8 cellular contexts compared by ENCODE assay signal in genomic region chr17:76354317-76354729, GRCh38. TPM values are rescaled to one million over a fixed set of nuclear protein-coding genes. Genes with fewer than 3 reads are reported as not detected.
DNase-seq lines count a peak whose midpoint lies in the region; ATAC-seq and TF ChIP-seq lines count a peak whose summit lies in the region.

No MANE protein-coding gene starts in this region.

- WGBS in lung, 2 donors = 1 to 2% methylated on average over 18 of the region's 18 CpGs

- no peaks in the 10 kb centered on the region for H3K36me3 ChIP-seq in brain microvascular endothelial cell (replicated peaks)
- no peaks in the 10 kb centered on the region for H3K36me3 ChIP-seq in lung (ENCODE audit: control insufficient read depth in 2 of 2, insufficient read depth in 2 of 2, low read length in 2 of 2)
- no peaks in the 10 kb centered on the region for H3K36me3 ChIP-seq in vagina

- peak overlapping the region; percentile 97 for H3K27ac ChIP-seq in brain microvascular endothelial cell
- no peak overlapping the region for H3K27ac ChIP-seq in lung (ENCODE audit: low read depth in 1 of 2, low read length in 1 of 2)
- H3K27ac ChIP-seq in vagina = peak overlapping the region; percentile 85

- H3K4me1 ChIP-seq in lung (ENCODE audit: control insufficient read depth in 2 of 2, insufficient read depth in 2 of 2, low read length in 2 of 2) = peaks cover 0 to 1% of the 10 kb centered on the region in 2 donors
- H3K4me1 ChIP-seq in vagina = peaks cover 21% of the 10 kb centered on the region

- in situ Hi-C loops in brain microvascular endothelial cell (cut with HindIII; ENCODE audit: low pct_ligation_motif_present, low sequenced_read_pairs) = no loop called here

- intact Hi-C loops in Right ventricle myocardium superior (cut with DNase I) = no loop called here
- intact Hi-C loops in cardiac septum (cut with DNase I) = loop anchor here (1.0 kb wide), 1 partner anchor 30 kb away; the partner anchor contains the start of gene SPHK1
- intact Hi-C loops in vagina (cut with DNase I) = no loop called here

- ATAC-seq in Right ventricle myocardium superior (ENCODE audit: poor library complexity) (no peak), lung (ENCODE audit: insufficient read depth, low FRiP score) (no peak), GM19395 (IDR thresholded peaks at IDR 0.05; ENCODE audit: unreplicated experiment) (no peak), GM21825 (IDR thresholded peaks at IDR 0.05; ENCODE audit: unreplicated experiment) (no peak)

- H3K27me3 ChIP-seq in brain microvascular endothelial cell (replicated peaks) (no peaks in the 10 kb centered on the region), lung (ENCODE audit: control insufficient read depth, insufficient read depth) (no peaks in the 10 kb centered on the region), vagina (no peaks in the 10 kb centered on the region)

- DNase-seq in Right ventricle myocardium superior = peak; percentile 51
- DNase-seq in cardiac septum (ENCODE audit: low spot score) = no peak
- DNase-seq in brain microvascular endothelial cell = no peak
- DNase-seq in lung (ENCODE audit: low spot score) = no peak
- DNase-seq in vagina (ENCODE audit: extremely low spot score in 2 of 2) = no peak
- no peak for DNase-seq in stimulated activated CD4-positive, alpha-beta T cell treated with anti-CD3 and anti-CD28 coated beads, Interleukin-2, amount 100 ng/mL, for 48 hours

- no peak for TF ChIP-seq POLR2A in vagina (IDR thresholded peaks at IDR 0.05)

- peak overlapping the region; percentile 86 for H3K4me3 ChIP-seq in brain microvascular endothelial cell (ENCODE audit: low read depth, low read length)
- H3K4me3 ChIP-seq in lung = peak overlapping the region; percentile 82
- peak overlapping the region; percentile 90 to 95 for H3K4me3 ChIP-seq in vagina

- TF ChIP-seq CTCF in brain microvascular endothelial cell (IDR thresholded peaks at IDR 0.05; ENCODE audit: low read depth, low read length, missing control alignments) = no peak
- no peak for TF ChIP-seq CTCF in lung (IDR thresholded peaks at IDR 0.05; ENCODE audit: control extremely low read depth, extremely low read depth)
- TF ChIP-seq CTCF in vagina (IDR thresholded peaks at IDR 0.05) = no peak

- no peaks in the 10 kb centered on the region for H3K9me3 ChIP-seq in lung (ENCODE audit: control insufficient read depth in 2 of 2, insufficient read depth in 1 of 2, low read length in 1 of 2)
- no peaks in the 10 kb centered on the region for H3K9me3 ChIP-seq in vagina

RNA-seq across cellular contexts. Expression of gene PRPSAP1, which starts 0.6 kb away (rescaled TPM):
- total RNA-seq in Right ventricle myocardium superior = 31.9 TPM
- total RNA-seq in cardiac septum = 25.8 TPM
- 10 to 100 TPM; 35.1 to 74.7 TPM for total RNA-seq in lung
- polyA plus RNA-seq in lung = 10 to 100 TPM; 29.8 to 34.0 TPM
- total RNA-seq in vagina = 92.6 TPM

RNA-seq across cellular contexts. Expression of gene SPHK1, which starts 30.1 kb away (rescaled TPM):
- total RNA-seq in Right ventricle myocardium superior (2.0 TPM), cardiac septum (11.0 TPM), lung (10 to 100 TPM; 13.7 to 17.6 TPM), vagina (11.0 TPM)
- polyA plus RNA-seq in lung = 10 to 100 TPM; 11.0 to 82.4 TPM

RNA-seq across cellular contexts. Expression of gene QRICH2, which starts 46.2 kb away (rescaled TPM):
- total RNA-seq in Right ventricle myocardium superior (2.6 TPM), cardiac septum (1.8 TPM), lung (1 to 10 TPM; 2.3 to 3.0 TPM), vagina (10.8 TPM)
- 1 to 10 TPM; 2.5 to 4.7 TPM for polyA plus RNA-seq in lung

Comparison
In these comparisons a context has a peak if more than half of its experiments do, and no peak if none do; other contexts are left out.
1. H3K27ac ChIP-seq: peak in brain microvascular endothelial cell (single experiment) and vagina (single experiment); none in lung (0 of 2).
2. Peak in every context shown above with its lines, with median percentiles within 50 percentile points of each other: H3K4me3 ChIP-seq.